ENCODE assay signal across 8 cellular contexts in genomic region chr6:33290459-33290858, GRCh38. TPM values are rescaled to one million over a fixed set of nuclear protein-coding genes. Genes with fewer than 3 reads are reported as not detected.
DNase-seq lines count a peak whose midpoint lies in the region; ATAC-seq and TF ChIP-seq lines count a peak whose summit lies in the region.

No MANE protein-coding gene starts in this region.

- no peaks in the 10 kb centered on the region for H4K20me1 ChIP-seq in DOHH2 (ENCODE audit: control insufficient read depth, insufficient read depth, low read depth, low read length)
- no peaks in the 10 kb centered on the region for H4K20me1 ChIP-seq in PC-3 (ENCODE audit: low read length)
- no peaks in the 10 kb centered on the region for H4K20me1 ChIP-seq in osteoblast (ENCODE audit: insufficient read depth, low read length)

- H3F3A ChIP-seq in DOHH2 (ENCODE audit: control insufficient read depth, insufficient read depth) (peaks cover 11% of the 10 kb centered on the region; the same call in 1 of the 2 replicates), PC-3 (ENCODE audit: low read length, unreplicated experiment) (no peaks in the 10 kb centered on the region)

- peak overlapping the region; percentile 87 for H3K4me2 ChIP-seq in DOHH2 (ENCODE audit: low read length)
- H3K4me2 ChIP-seq in PC-3 (ENCODE audit: low read length) = peak overlapping the region; percentile 98
- H3K4me2 ChIP-seq in osteoblast (ENCODE audit: insufficient read depth, low read length) = peak overlapping the region; percentile 91

- no TSS peak for BruUV-seq in PC-3 (replicated peaks; lab: Mats Ljungman, UMichigan)

- H2AFZ ChIP-seq in PC-3 (ENCODE audit: low read length) = no peak overlapping the region
- H2AFZ ChIP-seq in osteoblast (ENCODE audit: low read length) = no peak overlapping the region

- peaks cover 55% of the 10 kb centered on the region for H3K79me2 ChIP-seq in DOHH2 (ENCODE audit: control insufficient read depth, low read length)
- H3K79me2 ChIP-seq in PC-3 (ENCODE audit: low read length) = peaks cover 52% of the 10 kb centered on the region
- H3K79me2 ChIP-seq in osteoblast (ENCODE audit: insufficient read depth, low read length) = peaks cover 49% of the 10 kb centered on the region

- peak overlapping the region; percentile 93 for H3K4me3 ChIP-seq in DOHH2 (ENCODE audit: low read length)
- peak overlapping the region; percentile 97 for H3K4me3 ChIP-seq in PC-3 (ENCODE audit: low read length)
- H3K4me3 ChIP-seq in endocrine pancreas (ENCODE audit: control insufficient read depth, insufficient read depth, low read length) = peak overlapping the region; percentile 82
- peak overlapping the region; percentile 86 for H3K4me3 ChIP-seq in osteoblast (ENCODE audit: insufficient read depth, low read length)

- ATAC-seq in PC-3 = no peak
- ATAC-seq in HG03342 (IDR thresholded peaks at IDR 0.05; ENCODE audit: unreplicated experiment) = no peak

- H3K9me3 ChIP-seq in DOHH2 (ENCODE audit: control insufficient read depth, insufficient read depth, low read length) (no peaks in the 10 kb centered on the region), PC-3 (ENCODE audit: low read length) (no peaks in the 10 kb centered on the region), endocrine pancreas (ENCODE audit: control insufficient read depth, low read length) (no peaks in the 10 kb centered on the region), osteoblast (ENCODE audit: low read depth, low read length) (no peaks in the 10 kb centered on the region)

- DNase-seq in PC-3 (no peak), osteoblast (ENCODE audit: insufficient read length, low spot score, missing footprints) (peak; percentile 35), Ammon's horn (ENCODE audit: low spot score) (no peak), dedifferentiated amniotic fluid mesenchymal stem cell (ENCODE audit: extremely low spot score) (no peak)
- no peak for DNase-seq in activated effector memory CD4-positive, alpha-beta T cell treated with Interleukin-2 at 50 U/mL for 16 hours

- H3K9ac ChIP-seq in PC-3 (ENCODE audit: low read length) (peak overlapping the region; percentile 91), endocrine pancreas (ENCODE audit: control insufficient read depth, insufficient read depth, low read length) (peak overlapping the region; percentile 15)

- POLR2A ChIA-PET in PC-3 (lab: Charles Lee; ENCODE audit: unreplicated experiment) = no interaction called here

- H3K9me2 ChIP-seq in DOHH2 (replicated peaks; ENCODE audit: control insufficient read depth, low read length) = no peaks in the 10 kb centered on the region
- H3K9me2 ChIP-seq in PC-3 (replicated peaks; ENCODE audit: low read length) = no peaks in the 10 kb centered on the region

- H3K36me3 ChIP-seq in DOHH2 (ENCODE audit: control insufficient read depth, low read length) (peaks cover 72% of the 10 kb centered on the region), PC-3 (ENCODE audit: low read depth, low read length) (peaks cover 34% of the 10 kb centered on the region; the same call in 1 of the 2 replicates), endocrine pancreas (ENCODE audit: control insufficient read depth, insufficient read depth, low read length) (peaks cover 3% of the 10 kb centered on the region), osteoblast (ENCODE audit: insufficient read depth, low read length) (peaks cover 43% of the 10 kb centered on the region)

- CTCF ChIA-PET in PC-3 (lab: Charles Lee) = no interaction called here

- H3K27me3 ChIP-seq in DOHH2 (ENCODE audit: control insufficient read depth, low read length) (no peaks in the 10 kb centered on the region), PC-3 (ENCODE audit: low read length) (no peaks in the 10 kb centered on the region), endocrine pancreas (ENCODE audit: control insufficient read depth, insufficient read depth, low read length) (no peaks in the 10 kb centered on the region), osteoblast (ENCODE audit: insufficient read depth, low read length) (no peaks in the 10 kb centered on the region)

- TF ChIP-seq CTCF in DOHH2 (IDR thresholded peaks at IDR 0.05; ENCODE audit: low read depth, low read length, poor library complexity, severe bottlenecking) = no peak
- no peak for TF ChIP-seq CTCF in PC-3 (conservative IDR thresholded peaks at IDR 0.05; ENCODE audit: low read depth, low read length)
- no peak for TF ChIP-seq CTCF in osteoblast (IDR thresholded peaks at IDR 0.05; ENCODE audit: extremely low read depth, low read depth, low read length)

- peaks cover 25% of the 10 kb centered on the region for H3K4me1 ChIP-seq in DOHH2 (ENCODE audit: control insufficient read depth, low read length)
- H3K4me1 ChIP-seq in PC-3 (ENCODE audit: insufficient read depth, low read length) = peaks cover 17% of the 10 kb centered on the region
- H3K4me1 ChIP-seq in endocrine pancreas (ENCODE audit: control insufficient read depth, insufficient read depth, low read length) = no peaks in the 10 kb centered on the region
- peaks cover 18% of the 10 kb centered on the region for H3K4me1 ChIP-seq in osteoblast (ENCODE audit: insufficient read depth, low read length)

- intact Hi-C loops in PC-3 (cut with micrococcal nuclease) = no loop called here

- 0 out of 2 replicates have a peak overlapping the region, but pooled peaks have one; percentile 35 for H3K27ac ChIP-seq in DOHH2 (ENCODE audit: low read depth, low read length)
- H3K27ac ChIP-seq in PC-3 (ENCODE audit: low read length) = no peak overlapping the region
- peak overlapping the region; percentile 64 for H3K27ac ChIP-seq in osteoblast (ENCODE audit: low read depth, low read length)

RNA-seq across cellular contexts. Expression of gene PFDN6, which starts 1.1 kb away (rescaled TPM):
- total RNA-seq in PC-3 (2014; rRNA removed) (153 and 181 TPM in 2 replicates), osteoblast (14.1 and 15.9 TPM in 2 replicates)

RNA-seq across cellular contexts. Expression of gene WDR46, which starts 1.4 kb away (rescaled TPM):
- total RNA-seq in PC-3 (2014; rRNA removed) (104 and 146 TPM in 2 replicates), osteoblast (85.7 and 86.9 TPM in 2 replicates)

RNA-seq across cellular contexts. Expression of gene RGL2, which starts 8.3 kb away (rescaled TPM):
- total RNA-seq in PC-3 (2014; rRNA removed) = 34.9 and 37.0 TPM in 2 replicates
- total RNA-seq in osteoblast = 33.9 and 35.5 TPM in 2 replicates

RNA-seq across cellular contexts. Expression of gene B3GALT4, which starts 13.5 kb away (rescaled TPM):
- total RNA-seq in PC-3 (2014; rRNA removed) = 7.9 and 8.4 TPM in 2 replicates
- 3.8 and 4.3 TPM in 2 replicates for total RNA-seq in osteoblast

RNA-seq across cellular contexts. Expression of gene RPS18, which starts 18.6 kb away (rescaled TPM):
- total RNA-seq in PC-3 (2014; rRNA removed) = 2,873 and 3,161 TPM in 2 replicates
- 1,994 and 2,278 TPM in 2 replicates for total RNA-seq in osteoblast
